Comparison of ENCODE assay signal across 10 cellular contexts in genomic region chr18:616380-616995, GRCh38. TPM values are rescaled to one million over a fixed set of nuclear protein-coding genes. Genes with fewer than 3 reads are reported as not detected.
DNase-seq lines count a peak whose midpoint lies in the region; ATAC-seq, FAIRE-seq and TF ChIP-seq lines count a peak whose summit lies in the region.
"Had no signal": no experiment of that assay in that cellular context is flagged by ENCODE, and none has a peak within 500 bp of the region (broad histone marks: within the 10 kb centered on the region; RNA-seq: fewer than 3 reads in every experiment).

No MANE protein-coding gene starts in this region.

- H3K9me3 ChIP-seq in OCI-LY7 (ENCODE audit: low read length) (no peaks in the 10 kb centered on the region), endothelial cell of umbilical vein (replicated peaks; ENCODE audit: control insufficient read depth, insufficient read depth, low read length) (no peaks in the 10 kb centered on the region)
- H3K9me3 ChIP-seq: SJCRH30 had no signal

- H3K4me3 ChIP-seq in OCI-LY7 (ENCODE audit: low read depth, low read length, poor library complexity, severe bottlenecking) (no peak overlapping the region), endothelial cell of umbilical vein (replicated peaks in 1 of 3; ENCODE audit: insufficient read depth in 1 of 3, low read depth in 1 of 3, low read length in 3 of 3) (no peak overlapping the region)
- H3K4me3 ChIP-seq: SJCRH30 had no signal

- H3K4me3 Mint-ChIP-seq in nephron: no peak overlapping the region
- no peak overlapping the region for H3K4me3 Mint-ChIP-seq in activated CD4-positive, alpha-beta memory T cell treated with anti-CD3 and anti-CD28 coated beads for 36 hours

- H3K36me3 Mint-ChIP-seq in nephron (ENCODE audit: low read depth): no peaks in the 10 kb centered on the region
- H3K36me3 Mint-ChIP-seq in activated CD4-positive, alpha-beta memory T cell treated with anti-CD3 and anti-CD28 coated beads for 36 hours: no peaks in the 10 kb centered on the region

- peak; percentile 70 for FAIRE-seq in endothelial cell of umbilical vein (lab: Jason Lieb, UNC)

- no peaks in the 10 kb centered on the region for H3K9me1 ChIP-seq in endothelial cell of umbilical vein (replicated peaks; ENCODE audit: control insufficient read depth, extremely low read depth, insufficient read depth, low read length)

- H3K9me3 Mint-ChIP-seq in nephron: no peaks in the 10 kb centered on the region
- H3K9me3 Mint-ChIP-seq in activated CD4-positive, alpha-beta memory T cell treated with anti-CD3 and anti-CD28 coated beads for 36 hours: no peaks in the 10 kb centered on the region

- H3K27ac ChIP-seq in OCI-LY7 (ENCODE audit: low read depth, low read length, poor library complexity, severe bottlenecking): no peak overlapping the region
- H3K27ac ChIP-seq in endothelial cell of umbilical vein (ENCODE audit: insufficient read depth, low read depth, low read length): no peak overlapping the region
- H3K27ac ChIP-seq: SJCRH30 had no signal

- no peak overlapping the region for H3K4me2 ChIP-seq in OCI-LY7 (ENCODE audit: low read length)
- H3K4me2 ChIP-seq in endothelial cell of umbilical vein (ENCODE audit: insufficient read depth, low read length): no peak overlapping the region

- no peak overlapping the region for H3K27ac Mint-ChIP-seq in nephron
- no peak overlapping the region for H3K27ac Mint-ChIP-seq in activated CD4-positive, alpha-beta memory T cell treated with anti-CD3 and anti-CD28 coated beads for 36 hours

- no TSS peak for BruUV-seq in OCI-LY7 (replicated peaks; lab: Mats Ljungman, UMichigan)
- no TSS peak for BruUV-seq in endothelial cell of umbilical vein (replicated peaks; lab: Mats Ljungman, UMichigan)

- no peaks in the 10 kb centered on the region for H4K20me1 ChIP-seq in OCI-LY7 (ENCODE audit: insufficient read depth, low read length)
- no peaks in the 10 kb centered on the region for H4K20me1 ChIP-seq in endothelial cell of umbilical vein (replicated peaks; ENCODE audit: control insufficient read depth, extremely low read depth, insufficient read depth, low read length)

- TF ChIP-seq POLR2A in endothelial cell of umbilical vein (IDR thresholded peaks at IDR 0.05; ENCODE audit: low read depth, low read length): no peak

- H3K79me2 ChIP-seq in OCI-LY7 (ENCODE audit: insufficient read depth, low read depth, low read length): no peaks in the 10 kb centered on the region
- H3K79me2 ChIP-seq in endothelial cell of umbilical vein (ENCODE audit: control insufficient read depth, insufficient read depth, low read length): no peaks in the 10 kb centered on the region

- H3K9ac ChIP-seq in endothelial cell of umbilical vein (replicated peaks; ENCODE audit: extremely low read depth, insufficient read depth, low read length): no peak overlapping the region

- H3K4me1 Mint-ChIP-seq in nephron: peaks cover 31% of the 10 kb centered on the region
- no peaks in the 10 kb centered on the region for H3K4me1 Mint-ChIP-seq in activated CD4-positive, alpha-beta memory T cell treated with anti-CD3 and anti-CD28 coated beads for 36 hours (ENCODE audit: low read depth)

- H3K4me1 ChIP-seq in OCI-LY7 (ENCODE audit: insufficient read depth, low read length, poor library complexity, severe bottlenecking) (no peaks in the 10 kb centered on the region), endothelial cell of umbilical vein (ENCODE audit: control insufficient read depth, extremely low read depth, insufficient read depth, low read length) (no peaks in the 10 kb centered on the region)
- H3K4me1 ChIP-seq: SJCRH30 had no signal

- H2AFZ ChIP-seq in OCI-LY7 (ENCODE audit: low read length): no peak overlapping the region
- no peak overlapping the region for H2AFZ ChIP-seq in endothelial cell of umbilical vein (ENCODE audit: low read depth, low read length)

- POLR2A ChIA-PET in OCI-LY7 (lab: Charles Lee): no interaction called here
- POLR2A ChIA-PET in endothelial cell of umbilical vein (lab: Charles Lee): interaction anchor here (1.0 kb wide), 1 partner anchor 349 kb away, joined by 3 read pairs; no protein-coding TSS in a partner anchor
- POLR2A ChIA-PET in activated CD4-positive, alpha-beta memory T cell treated with anti-CD3 and anti-CD28 coated beads for 36 hours (lab: Charles Lee): no interaction called here

- DNase-seq in DMS53 (lab: John Stamatoyannopoulos, UW) (peak; percentile 85), OCI-LY7 (ENCODE audit: low spot score) (peak; percentile 46), endothelial cell of umbilical vein (ENCODE audit: low read depth, low spot score) (peak; percentile 64)
- no peak for DNase-seq in stimulated activated CD4-positive, alpha-beta T cell treated with anti-CD3 and anti-CD28 coated beads, Interleukin-1b, Interleukin-23, amount 100 ng/mL, for 48 hours
- DNase-seq in activated T-cell treated with anti-CD3 and anti-CD28 coated beads, Interleukin-2, amount 50 U/mL, for 1 hour: no peak
- DNase-seq in activated CD4-positive, alpha-beta memory T cell treated with anti-CD3 and anti-CD28 coated beads for 36 hours: no peak

- dilution Hi-C loops in endothelial cell of umbilical vein (cut with MboI; ENCODE audit: extremely low pct_ligation_motif_present, low sequenced_read_pairs): no loop called here

- TF ChIP-seq CTCF in OCI-LY7 (conservative IDR thresholded peaks at IDR 0.05; ENCODE audit: low read length) (peak; percentile 88), endothelial cell of umbilical vein (IDR thresholded peaks at IDR 0.05; ENCODE audit: extremely low read depth in 1 of 2, insufficient read depth in 1 of 2, low read depth in 1 of 2, low read length in 2 of 2) (peak; percentile 47 to 50), nephron (IDR thresholded peaks at IDR 0.05; ENCODE audit: unreplicated experiment in 3 of 3) (peak; percentile 92 to 96 (median 93))

- intact Hi-C loops in OCI-LY7 (cut with micrococcal nuclease; ENCODE audit: unreplicated experiment) (no loop called here), endothelial cell of umbilical vein (cut with micrococcal nuclease) (loop anchor here (1.0 to 5.0 kb wide), 5 partner anchors 89 to 348 kb away; partner anchors contain the start of gene THOC1)
- intact Hi-C loops in activated CD4-positive, alpha-beta memory T cell treated with anti-CD3 and anti-CD28 coated beads for 36 hours (cut with micrococcal nuclease): loop anchor here (1.0 kb wide), 1 partner anchor 19 kb away; no protein-coding TSS in a partner anchor

- no peaks in the 10 kb centered on the region for H3K9me2 ChIP-seq in OCI-LY7 (ENCODE audit: insufficient read depth, low read length)

- ATAC-seq in HG02885 (IDR thresholded peaks at IDR 0.05; ENCODE audit: poor library complexity, unreplicated experiment): peak; percentile 72

- CTCF ChIA-PET in OCI-LY7 (lab: Charles Lee; ENCODE audit: unreplicated experiment) (no interaction called here), endothelial cell of umbilical vein (lab: Charles Lee) (interaction anchor here (0.8 to 12.1 kb wide), 13 partner anchors 8 to 331 kb away, joined by 3 to 652 read pairs (median 5); no protein-coding TSS in a partner anchor)
- CTCF ChIA-PET in activated CD4-positive, alpha-beta memory T cell treated with anti-CD3 and anti-CD28 coated beads for 36 hours (lab: Charles Lee): interaction anchor here (0.6 to 2.1 kb wide), 6 partner anchors 8 to 348 kb away, joined by 3 to 9 read pairs (median 4); partner anchors contain the start of gene THOC1

- H3K27me3 Mint-ChIP-seq in nephron (ENCODE audit: low read depth): no peaks in the 10 kb centered on the region
- peaks cover 2% of the 10 kb centered on the region for H3K27me3 Mint-ChIP-seq in activated CD4-positive, alpha-beta memory T cell treated with anti-CD3 and anti-CD28 coated beads for 36 hours

- H3K36me3 ChIP-seq in OCI-LY7 (ENCODE audit: insufficient read depth, low read length): no peaks in the 10 kb centered on the region
- no peaks in the 10 kb centered on the region for H3K36me3 ChIP-seq in endothelial cell of umbilical vein (ENCODE audit: control insufficient read depth in 2 of 2, extremely low read depth in 1 of 2, insufficient read depth in 2 of 2, low read length in 2 of 2)
- H3K36me3 ChIP-seq: SJCRH30 had no signal

- no peaks in the 10 kb centered on the region for H3K27me3 ChIP-seq in endothelial cell of umbilical vein (ENCODE audit: control insufficient read depth in 2 of 2, insufficient read depth in 2 of 2, low read length in 2 of 2)
- H3K27me3 ChIP-seq: SJCRH30 had no signal

RNA-seq across cellular contexts. Expression of gene CLUL1, which starts 19.7 kb away (rescaled TPM):
- total RNA-seq in OCI-LY7 (2014; rRNA removed; shearing (Covaris generic)): not detected in 2 replicates
- not detected in 2 replicates for total RNA-seq in OCI-LY7 (2022)
- total RNA-seq in endothelial cell of umbilical vein: not detected in 2 replicates
- not detected in 2 replicates for polyA plus RNA-seq in endothelial cell of umbilical vein
- polyA plus RNA-seq in endothelial cell of umbilical vein (2011; cell fraction: cytosol; rRNA removed): not detected in 2 replicates
- not detected in 2 replicates for polyA plus RNA-seq in endothelial cell of umbilical vein (2011; cell fraction: nucleus; rRNA removed)
- polyA plus RNA-seq in endothelial cell of umbilical vein (2012): not detected in 2 replicates
- not detected in 2 replicates for polyA minus RNA-seq in endothelial cell of umbilical vein
- not detected for polyA minus RNA-seq in endothelial cell of umbilical vein (2011; cell fraction: cytosol; rRNA and poly(A)+ RNA removed)
- not detected in 2 replicates for polyA minus RNA-seq in endothelial cell of umbilical vein (2011; cell fraction: nucleus; rRNA and poly(A)+ RNA removed)
- not detected for total RNA-seq in activated CD4-positive, alpha-beta memory T cell treated with anti-CD3 and anti-CD28 coated beads for 36 hours
- total RNA-seq: mononuclear cell, SJCRH30 had no signal

RNA-seq across cellular contexts. Expression of gene CETN1, which starts 36.3 kb away (rescaled TPM):
- total RNA-seq in OCI-LY7 (2014; rRNA removed; shearing (Covaris generic)): not detected in 2 replicates
- not detected in 2 replicates for total RNA-seq in OCI-LY7 (2022)
- total RNA-seq in endothelial cell of umbilical vein: not detected in 2 replicates
- polyA plus RNA-seq in endothelial cell of umbilical vein: not detected in 2 replicates
- polyA plus RNA-seq in endothelial cell of umbilical vein (2011; cell fraction: cytosol; rRNA removed): not detected in 2 replicates
- polyA plus RNA-seq in endothelial cell of umbilical vein (2011; cell fraction: nucleus; rRNA removed): not detected in 2 replicates
- not detected in 2 replicates for polyA plus RNA-seq in endothelial cell of umbilical vein (2012)
- not detected in 2 replicates for polyA minus RNA-seq in endothelial cell of umbilical vein
- polyA minus RNA-seq in endothelial cell of umbilical vein (2011; cell fraction: cytosol; rRNA and poly(A)+ RNA removed): not detected
- polyA minus RNA-seq in endothelial cell of umbilical vein (2011; cell fraction: nucleus; rRNA and poly(A)+ RNA removed): not detected in 2 replicates
- not detected for total RNA-seq in activated CD4-positive, alpha-beta memory T cell treated with anti-CD3 and anti-CD28 coated beads for 36 hours
- total RNA-seq: SJCRH30 had no signal

RNA-seq across cellular contexts. Expression of gene TYMS, which starts 41.0 kb away (rescaled TPM):
- total RNA-seq in OCI-LY7 (2014; rRNA removed; shearing (Covaris generic)): 86.2 and 90.7 TPM in 2 replicates
- total RNA-seq in OCI-LY7 (2022) (196 and 210 TPM in 2 replicates), endothelial cell of umbilical vein (189 and 200 TPM in 2 replicates)
- polyA plus RNA-seq in endothelial cell of umbilical vein: 136 TPM in 2 replicates
- 152 and 196 TPM in 2 replicates for polyA plus RNA-seq in endothelial cell of umbilical vein (2011; cell fraction: cytosol; rRNA removed)
- 70.6 and 90.8 TPM in 2 replicates for polyA plus RNA-seq in endothelial cell of umbilical vein (2011; cell fraction: nucleus; rRNA removed)
- polyA plus RNA-seq in endothelial cell of umbilical vein (2012): 93.2 and 200 TPM in 2 replicates
- 270 and 272 TPM in 2 replicates for polyA minus RNA-seq in endothelial cell of umbilical vein
- 197 TPM for polyA minus RNA-seq in endothelial cell of umbilical vein (2011; cell fraction: cytosol; rRNA and poly(A)+ RNA removed)
- polyA minus RNA-seq in endothelial cell of umbilical vein (2011; cell fraction: nucleus; rRNA and poly(A)+ RNA removed): 28.7 and 38.8 TPM in 2 replicates
- 100 to 1,000 TPM; 281 to 287 TPM for total RNA-seq in activated CD4-positive, alpha-beta memory T cell treated with anti-CD3 and anti-CD28 coated beads for 36 hours

Comparison
In these comparisons a context has a peak if more than half of its experiments do, and no peak if none do; other contexts are left out.
1. DNase-seq: peak in DMS53 (single experiment), OCI-LY7 (single experiment) and endothelial cell of umbilical vein (single experiment); none in stimulated activated CD4-positive, alpha-beta T cell treated with anti-CD3 and anti-CD28 coated beads, Interleukin-1b, Interleukin-23, amount 100 ng/mL, for 48 hours (single experiment), activated T-cell treated with anti-CD3 and anti-CD28 coated beads, Interleukin-2, amount 50 U/mL, for 1 hour (single experiment) and activated CD4-positive, alpha-beta memory T cell treated with anti-CD3 and anti-CD28 coated beads for 36 hours (single experiment).
2. Peak in every context shown above with its lines, with median percentiles within 50 percentile points of each other: CTCF ChIP-seq.